ENCODE assay signal across 18 cellular contexts in the genomic region with DNA sequence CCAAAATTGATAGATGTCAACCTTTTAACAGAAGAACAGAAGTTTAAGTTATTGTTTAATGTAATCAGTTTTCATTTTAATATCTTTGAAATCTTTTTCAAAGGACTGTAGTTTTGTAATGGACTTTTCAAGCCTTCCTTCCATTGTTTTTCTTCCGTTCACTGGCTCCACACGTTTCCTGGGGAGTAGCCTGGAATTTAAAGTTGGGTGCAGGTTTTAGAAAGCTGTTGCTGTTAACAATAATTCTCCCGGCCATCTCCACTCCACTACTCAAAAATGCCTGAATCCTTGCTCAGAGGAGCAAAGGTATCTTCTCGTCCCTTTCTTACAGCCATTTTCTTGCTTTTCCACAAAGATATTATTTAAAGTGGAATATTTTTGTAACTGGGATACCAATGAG. TPM values are rescaled to one million over a fixed set of nuclear protein-coding genes. Genes with fewer than 3 reads are reported as not detected.
DNase-seq lines count a peak whose midpoint lies in the region; ATAC-seq and TF ChIP-seq lines count a peak whose summit lies in the region.
"Had no signal": no experiment of that assay in that cellular context is flagged by ENCODE, and none has a peak within 500 bp of the region (broad histone marks: within the 10 kb centered on the region; RNA-seq: fewer than 3 reads in every experiment).

No MANE protein-coding gene starts in this region.

- H3K9ac ChIP-seq in Karpas-422 (ENCODE audit: low read length): no peak overlapping the region
- H3K9ac ChIP-seq in SU-DHL-6 (ENCODE audit: low read length): no peak overlapping the region
- H3K9ac ChIP-seq: GM23248 had no signal

- H3K4me3 Mint-ChIP-seq in endothelial cell (ENCODE audit: unreplicated experiment): no peak overlapping the region
- H3K4me3 Mint-ChIP-seq: CD4-positive, alpha-beta T cell had no signal

- H3K9me3 ChIP-seq in Karpas-422 (ENCODE audit: low read length) (no peaks in the 10 kb centered on the region), SU-DHL-6 (ENCODE audit: insufficient read depth, low read length) (no peaks in the 10 kb centered on the region), MG63 (no peaks in the 10 kb centered on the region)
- H3K9me3 ChIP-seq: BE2C, Caco-2, HAP-1 had no signal

- H2AFZ ChIP-seq in Karpas-422 (ENCODE audit: low read length): 0 out of 2 replicates have a peak overlapping the region, but pooled peaks have one; percentile 62
- peak overlapping the region; percentile 26 for H2AFZ ChIP-seq in SU-DHL-6 (ENCODE audit: low read depth, low read length, severe bottlenecking)
- H2AFZ ChIP-seq: GM23248 had no signal

- DNase-seq in Karpas-422 (no peak), endothelial cell (ENCODE audit: low spot score) (no peak), lung microvascular endothelial cell (ENCODE audit: low read depth in 2 of 2) (peak; percentile 26 to 58), MG63 (no peak), NCI-H2107 (lab: John Stamatoyannopoulos, UW) (no peak), kidney glomerular epithelial cell (lab: John Stamatoyannopoulos, UW) (no peak)
- DNase-seq: ACHN; BE2C; C1 segment of cervical spinal cord; Caco-2; CD4-positive, alpha-beta T cell; DMS79; GDM1; GM23248 had no signal

- no peak overlapping the region for H3K27ac ChIP-seq in Karpas-422 (ENCODE audit: low read length)
- no peak overlapping the region for H3K27ac ChIP-seq in SU-DHL-6 (ENCODE audit: low read depth, low read length)
- H3K27ac ChIP-seq: GM23248, HL-60 had no signal

- no peaks in the 10 kb centered on the region for H3K9me3 Mint-ChIP-seq in endothelial cell (ENCODE audit: unreplicated experiment)
- H3K9me3 Mint-ChIP-seq: CD4-positive, alpha-beta T cell had no signal

- H3K27ac Mint-ChIP-seq in endothelial cell (ENCODE audit: unreplicated experiment): peak overlapping the region; percentile 89
- H3K27ac Mint-ChIP-seq: CD4-positive, alpha-beta T cell had no signal

- H4K20me1 ChIP-seq in Karpas-422 (ENCODE audit: insufficient read depth, low read depth, low read length) (no peaks in the 10 kb centered on the region), SU-DHL-6 (ENCODE audit: low read depth, low read length) (no peaks in the 10 kb centered on the region)

- H3K9me2 ChIP-seq in Karpas-422 (replicated peaks; ENCODE audit: insufficient read depth, low read length) (no peaks in the 10 kb centered on the region), SU-DHL-6 (replicated peaks; ENCODE audit: insufficient read depth, low read length) (no peaks in the 10 kb centered on the region)

- H3K27me3 Mint-ChIP-seq in endothelial cell (ENCODE audit: unreplicated experiment): peaks cover 2% of the 10 kb centered on the region

- H3K79me2 ChIP-seq in Karpas-422 (ENCODE audit: low read length) (no peaks in the 10 kb centered on the region), SU-DHL-6 (ENCODE audit: insufficient read depth, low read length) (no peaks in the 10 kb centered on the region)

- no peak overlapping the region for H3K4me2 ChIP-seq in Karpas-422 (ENCODE audit: low read depth, low read length, poor library complexity, severe bottlenecking)
- no peak overlapping the region for H3K4me2 ChIP-seq in SU-DHL-6 (ENCODE audit: low read depth, low read length, poor library complexity, severe bottlenecking)

- H3K27me3 ChIP-seq in Karpas-422 (ENCODE audit: low read length) (no peaks in the 10 kb centered on the region), SU-DHL-6 (ENCODE audit: low read length) (no peaks in the 10 kb centered on the region), MG63 (no peaks in the 10 kb centered on the region)
- H3K27me3 ChIP-seq: BE2C had no signal

- peaks cover 3% of the 10 kb centered on the region for H3K36me3 Mint-ChIP-seq in endothelial cell (ENCODE audit: low read depth, unreplicated experiment)

- H3K4me1 Mint-ChIP-seq in endothelial cell (ENCODE audit: unreplicated experiment): peaks cover 14% of the 10 kb centered on the region

- TF ChIP-seq CTCF in SU-DHL-6 (IDR thresholded peaks at IDR 0.05; ENCODE audit: insufficient read depth, low read length, poor library complexity, severe bottlenecking) (no peak), endothelial cell (IDR thresholded peaks at IDR 0.05; ENCODE audit: unreplicated experiment) (no peak)

- ATAC-seq in HG03565 (IDR thresholded peaks at IDR 0.05; ENCODE audit: unreplicated experiment): no peak

- H3K36me3 ChIP-seq in Karpas-422 (ENCODE audit: insufficient read depth, low read length) (no peaks in the 10 kb centered on the region), SU-DHL-6 (ENCODE audit: low read length) (no peaks in the 10 kb centered on the region), MG63 (peaks cover 17% of the 10 kb centered on the region)
- H3K36me3 ChIP-seq: BE2C, HAP-1 had no signal

- no peaks in the 10 kb centered on the region for H3F3A ChIP-seq in SU-DHL-6 (ENCODE audit: insufficient read depth)

- H3K4me1 ChIP-seq in Karpas-422 (ENCODE audit: low read length): no peaks in the 10 kb centered on the region
- H3K4me1 ChIP-seq: BE2C, Caco-2 had no signal

- H3K4me3 ChIP-seq in Karpas-422 (ENCODE audit: low read length) (no peak overlapping the region), SU-DHL-6 (ENCODE audit: insufficient read depth, low read length, poor library complexity, severe bottlenecking) (no peak overlapping the region), MG63 (no peak overlapping the region)
- H3K4me3 ChIP-seq: GM23248, HAP-1 had no signal

RNA-seq across cellular contexts. Expression of gene COQ7, which starts 4.7 kb away (rescaled TPM):
- 6.1 and 31.7 TPM in 2 replicates for total RNA-seq in Karpas-422 (2014; rRNA removed; shearing (Covaris generic); ENCODE audit: low replicate concordance)
- total RNA-seq in endothelial cell (ENCODE audit: unreplicated experiment): 15.3 TPM
- total RNA-seq in lung microvascular endothelial cell: 14.8 and 19.4 TPM in 2 replicates
- 21.8 and 28.3 TPM in 2 replicates for total RNA-seq in MG63 (2014; rRNA removed; shearing (Covaris generic); ENCODE audit: low replicate concordance)

RNA-seq across cellular contexts. Expression of gene ITPRIPL2, which starts 51.1 kb away (rescaled TPM):
- total RNA-seq in Karpas-422 (2014; rRNA removed; shearing (Covaris generic); ENCODE audit: low replicate concordance): not detected in 2 replicates
- total RNA-seq in endothelial cell (ENCODE audit: unreplicated experiment) (65.1 TPM), lung microvascular endothelial cell (17.0 and 28.4 TPM in 2 replicates)
- total RNA-seq in MG63 (2014; rRNA removed; shearing (Covaris generic); ENCODE audit: low replicate concordance): 18.0 and 19.0 TPM in 2 replicates

Comparison
In these comparisons a context has a peak if more than half of its experiments do, and no peak if none do; other contexts are left out.
1. DNase-seq: peak in lung microvascular endothelial cell (2 of 2); none in Karpas-422 (single experiment), endothelial cell (single experiment), MG63 (single experiment), NCI-H2107 (single experiment) and kidney glomerular epithelial cell (single experiment).
2. RNA of gene ITPRIPL2, which starts 51.1 kb away (total RNA-seq): 65.1 TPM in endothelial cell (single experiment), 17.0 to 28.4 TPM in lung microvascular endothelial cell and 18.0 to 19.0 TPM in MG63; not detected in Karpas-422; every median in the first group is over 10 times any median in the second.